1 cellular context compared by ENCODE assay signal in the genomic region with DNA sequence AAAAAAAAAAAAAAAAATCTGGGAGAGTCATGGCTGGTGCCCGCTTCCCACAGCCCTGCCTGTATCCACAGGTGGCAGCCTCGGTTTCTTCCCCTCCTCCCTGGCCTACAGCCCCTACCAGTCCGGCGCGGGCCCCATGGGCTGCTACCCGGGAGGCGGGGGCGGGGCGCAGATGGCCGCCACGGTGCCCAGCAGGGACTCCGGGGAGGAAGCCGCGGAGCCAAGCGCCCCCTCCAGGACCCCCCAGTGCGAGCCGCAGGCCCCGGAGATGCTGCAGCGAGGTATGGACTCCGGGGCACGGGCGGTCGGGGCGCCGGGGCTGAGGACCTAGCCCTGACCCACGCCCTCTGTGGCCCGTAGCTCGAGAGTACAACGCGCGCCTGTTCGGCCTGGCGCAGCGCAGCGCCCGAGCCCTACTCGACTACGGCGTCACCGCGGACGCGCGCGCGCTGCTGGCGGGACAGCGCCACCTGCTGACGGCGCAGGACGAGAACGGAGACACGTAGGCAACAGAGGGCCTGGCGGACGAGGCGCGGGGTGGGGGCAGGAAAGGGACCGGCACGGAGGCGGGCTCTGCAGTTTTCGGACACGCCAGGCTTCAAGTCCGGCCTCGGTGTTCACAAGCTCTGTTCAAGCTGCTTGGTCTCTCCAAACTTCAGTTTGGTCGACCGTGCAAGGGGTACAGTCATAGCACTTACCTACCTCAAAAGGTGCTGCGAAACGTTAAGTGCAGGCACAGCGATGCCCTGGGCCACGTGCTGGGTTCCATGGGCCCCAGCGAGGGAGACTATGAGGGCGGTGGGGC.
TF ChIP-seq lines count a peak whose summit lies in the region.

No MANE protein-coding gene starts in this region.

TF ChIP-seq in IMR-90, 13 proteins besides CTCF, POLR2A, EP300 and RAD21:
- no peak for TF ChIP-seq ELK1 (IDR thresholded peaks at IDR 0.05; ENCODE audit: borderline replicate concordance, low read depth, low read length)
- TF ChIP-seq NFE2L2 (IDR thresholded peaks at IDR 0.05; ENCODE audit: low read depth, low read length), result no peak
- no peak for TF ChIP-seq BHLHE40 (IDR thresholded peaks at IDR 0.05; ENCODE audit: low read depth, low read length)
- TF ChIP-seq MAFK (IDR thresholded peaks at IDR 0.05; ENCODE audit: low read depth, low read length), result no peak
- TF ChIP-seq FOS (IDR thresholded peaks at IDR 0.05; ENCODE audit: low read depth, low read length), result no peak
- no peak for TF ChIP-seq CEBPB (IDR thresholded peaks at IDR 0.05; ENCODE audit: low read depth, low read length)
- TF ChIP-seq RFX5 (IDR thresholded peaks at IDR 0.05; ENCODE audit: low read depth, low read length), result no peak
- TF ChIP-seq MAZ (IDR thresholded peaks at IDR 0.05; ENCODE audit: borderline replicate concordance, low read depth, low read length), result peak; percentile 85; the same call in 1 of the 2 replicates
- TF ChIP-seq MXI1 (IDR thresholded peaks at IDR 0.05; ENCODE audit: borderline replicate concordance, low read depth, low read length), result peak; percentile 67; the same call in 1 of the 2 replicates
- peak; percentile 76 for TF ChIP-seq SMC3 (IDR thresholded peaks at IDR 0.05; ENCODE audit: low read depth, low read length)
- no peak for TF ChIP-seq USF2 (IDR thresholded peaks at IDR 0.05; ENCODE audit: low read depth, low read length)
- no peak for TF ChIP-seq RCOR1 (IDR thresholded peaks at IDR 0.05; ENCODE audit: insufficient replicate concordance, low read length)
- TF ChIP-seq CHD1 (IDR thresholded peaks at IDR 0.05; ENCODE audit: low read depth, low read length), result no peak
